8 cellular contexts compared by ENCODE assay signal in genomic region chr7:66205736-66206080, GRCh38. TPM values are rescaled to one million over a fixed set of nuclear protein-coding genes. Genes with fewer than 3 reads are reported as not detected.
DNase-seq lines count a peak whose midpoint lies in the region; ATAC-seq and TF ChIP-seq lines count a peak whose summit lies in the region.

No MANE protein-coding gene starts in this region.

- peaks cover 38 to 63% (median 48%) of the 10 kb centered on the region in 3 donors for H3K27me3 Mint-ChIP-seq in CD14-positive monocyte (ENCODE audit: low read depth in 3 of 3)
- peaks cover 20% of the 10 kb centered on the region for H3K27me3 Mint-ChIP-seq in activated CD8-positive, alpha-beta T cell treated with anti-CD3 and anti-CD28 coated beads, Interleukin-2, amount 10 ng/mL, durations not matched to agents 7 days and 5 days (ENCODE audit: low read depth)

- H3K9me3 Mint-ChIP-seq in CD14-positive monocyte, result peaks cover 0 to 7% (median 2%) of the 10 kb centered on the region in 7 donors
- no peaks in the 10 kb centered on the region for H3K9me3 Mint-ChIP-seq in activated CD8-positive, alpha-beta T cell treated with anti-CD3 and anti-CD28 coated beads, Interleukin-2, amount 10 ng/mL, durations not matched to agents 7 days and 5 days (ENCODE audit: insufficient read depth)

- peak overlapping the region; percentile 36 for H3K27ac ChIP-seq in psoas muscle

- H3K4me3 Mint-ChIP-seq in CD14-positive monocyte, result peak overlapping the region; percentile 91 to 97
- H3K4me3 Mint-ChIP-seq in activated CD8-positive, alpha-beta T cell treated with anti-CD3 and anti-CD28 coated beads, Interleukin-2, amount 10 ng/mL, durations not matched to agents 7 days and 5 days, result peak overlapping the region; percentile 83

- TF ChIP-seq CTCF in CD14-positive monocyte (IDR thresholded peaks at IDR 0.05) (no peak), psoas muscle (IDR thresholded peaks at IDR 0.05) (no peak)

- peaks cover 36% of the 10 kb centered on the region for H3K4me1 Mint-ChIP-seq in CD14-positive monocyte
- peaks cover 32% of the 10 kb centered on the region for H3K4me1 Mint-ChIP-seq in activated CD8-positive, alpha-beta T cell treated with anti-CD3 and anti-CD28 coated beads, Interleukin-2, amount 10 ng/mL, durations not matched to agents 7 days and 5 days (ENCODE audit: low read depth)

- peaks cover 3% of the 10 kb centered on the region for H3K4me1 ChIP-seq in psoas muscle

- POLR2A ChIA-PET in activated CD8-positive, alpha-beta T cell treated with anti-CD3 and anti-CD28 coated beads, Interleukin-2, amount 10 ng/mL, durations not matched to agents 7 days and 5 days (lab: Charles Lee), result interaction anchor here (0.5 to 1.6 kb wide), 2 partner anchors 99 to 288 kb away, joined by 3 to 7 read pairs; no protein-coding TSS in a partner anchor

- peak overlapping the region in 5 of 7 donors; percentile 24 to 81 (median 51) for H3K27ac Mint-ChIP-seq in CD14-positive monocyte
- peak overlapping the region; percentile 70 for H3K27ac Mint-ChIP-seq in activated CD8-positive, alpha-beta T cell treated with anti-CD3 and anti-CD28 coated beads, Interleukin-2, amount 10 ng/mL, durations not matched to agents 7 days and 5 days

- ATAC-seq in HG02759 (IDR thresholded peaks at IDR 0.05; ENCODE audit: unreplicated experiment) (peak; percentile 6), psoas muscle (peak in 2 of 4 donors; percentile 15 to 19), HG02870 (IDR thresholded peaks at IDR 0.05; ENCODE audit: unreplicated experiment) (no peak), GM18861 (IDR thresholded peaks at IDR 0.05; ENCODE audit: unreplicated experiment) (no peak)
- peak; percentile 5 for ATAC-seq in activated CD8-positive, alpha-beta T cell treated with anti-CD3 and anti-CD28 coated beads, Interleukin-2, amount 10 ng/mL, durations not matched to agents 7 days and 5 days

- H3K4me3 ChIP-seq in psoas muscle, result peak overlapping the region; percentile 83

- CTCF ChIA-PET in activated CD8-positive, alpha-beta T cell treated with anti-CD3 and anti-CD28 coated beads, Interleukin-2, amount 10 ng/mL, durations not matched to agents 7 days and 5 days (lab: Charles Lee), result interaction anchor here (1.0 kb wide), 1 partner anchor 9 kb away, joined by 3 read pairs; no protein-coding TSS in a partner anchor

- no peaks in the 10 kb centered on the region for H3K9me3 ChIP-seq in psoas muscle

- WGBS in psoas muscle, 3 donors, result 3 to 4% (median 3%) methylated on average over 22 to 23 of the region's 23 CpGs

- H3K36me3 Mint-ChIP-seq in CD14-positive monocyte, result peaks cover 4 to 5% of the 10 kb centered on the region in 2 donors
- no peaks in the 10 kb centered on the region for H3K36me3 Mint-ChIP-seq in activated CD8-positive, alpha-beta T cell treated with anti-CD3 and anti-CD28 coated beads, Interleukin-2, amount 10 ng/mL, durations not matched to agents 7 days and 5 days (ENCODE audit: low read depth)

- intact Hi-C loops in CD14-positive monocyte (cut with micrococcal nuclease) (loop anchor here in 1 of 2 donors (10.0 kb wide), 1 partner anchor 289 kb away; no protein-coding TSS in a partner anchor), psoas muscle (cut with DNase I) (no loop called here)

- H3K27me3 ChIP-seq in psoas muscle (ENCODE audit: insufficient read depth in 3 of 3, low read length in 2 of 3), result peaks cover 3 to 37% (median 5%) of the 10 kb centered on the region in 3 donors

- no peak for DNase-seq in CD14-positive monocyte (ENCODE audit: low spot score)
- no peak for DNase-seq in activated CD8-positive, alpha-beta T cell treated with anti-CD3 and anti-CD28 coated beads, Interleukin-2, amount 10 ng/mL, durations not matched to agents 7 days and 5 days
- DNase-seq in glomerular visceral epithelial cell (ENCODE audit: extremely low spot score), result peak; percentile 11
- DNase-seq in psoas muscle, result no peak
- DNase-seq in NCI-H1436 (lab: John Stamatoyannopoulos, UW), result no peak

- H3K36me3 ChIP-seq in psoas muscle (ENCODE audit: insufficient read depth in 1 of 2, low read depth in 1 of 2), result no peaks in the 10 kb centered on the region

RNA-seq across cellular contexts. Expression of gene TPST1, which starts 0.6 kb away (rescaled TPM):
- 1 to 10 TPM in 1 of 2 donors, under 1 TPM in 1; 0.54 to 4.8 TPM for polyA plus RNA-seq in CD14-positive monocyte
- 1 to 10 TPM; 1.6 to 1.8 TPM for total RNA-seq in activated CD8-positive, alpha-beta T cell treated with anti-CD3 and anti-CD28 coated beads, Interleukin-2, amount 10 ng/mL, durations not matched to agents 7 days and 5 days
- 1 to 10 TPM; 2.5 to 4.5 (median 2.9) TPM for total RNA-seq in psoas muscle
- 1 to 10 TPM; 1.8 to 3.1 (median 2.8) TPM for polyA plus RNA-seq in psoas muscle

Comparison
In these comparisons a context has a peak if more than half of its experiments do, and no peak if none do; other contexts are left out.
1. ATAC-seq: peak in HG02759 (single experiment) and activated CD8-positive, alpha-beta T cell treated with anti-CD3 and anti-CD28 coated beads, Interleukin-2, amount 10 ng/mL, durations not matched to agents 7 days and 5 days (single experiment); none in HG02870 (single experiment) and GM18861 (single experiment).